ENCODE assay signal across 2 cellular contexts in the genomic region with DNA sequence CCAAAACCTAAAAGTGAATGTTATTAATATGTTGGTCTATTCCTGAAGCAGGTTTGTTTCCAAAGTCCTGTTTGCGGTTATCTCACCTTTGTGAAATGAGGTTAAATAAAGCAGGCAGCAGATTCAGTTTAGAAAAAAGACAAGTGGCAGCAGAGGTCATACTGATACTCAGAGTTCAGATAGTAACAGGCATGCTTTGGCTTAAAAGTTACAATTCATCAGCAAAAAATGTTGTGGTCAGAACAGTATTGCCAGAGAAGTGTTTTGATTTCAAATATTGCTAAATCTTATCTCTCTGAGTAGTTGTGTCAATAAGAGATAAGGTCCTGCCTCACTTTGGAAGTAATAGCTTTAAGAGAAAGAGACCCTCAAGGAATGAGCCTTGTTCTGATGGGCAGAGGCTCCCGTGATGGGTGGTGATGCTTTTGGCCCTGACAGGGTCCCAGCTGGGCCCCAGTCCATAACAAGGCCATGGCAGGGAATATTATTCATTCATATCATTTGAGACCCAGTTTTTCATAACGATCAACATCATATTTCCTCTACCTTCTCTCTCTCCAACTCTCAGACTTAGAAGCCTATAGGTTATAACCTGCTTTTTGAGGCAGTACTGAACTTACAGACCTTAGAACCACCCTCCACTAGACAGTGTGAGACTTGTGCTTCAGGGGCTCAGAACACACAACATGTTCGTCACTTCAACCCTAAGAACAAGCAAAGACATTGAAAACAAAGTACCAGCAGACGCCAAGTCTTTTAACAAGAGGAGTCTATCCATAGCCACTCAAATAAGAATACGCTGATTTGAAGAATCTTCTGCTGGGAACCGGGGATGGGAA.
TF ChIP-seq lines count a peak whose summit lies in the region.

No MANE protein-coding gene starts in this region.

TF ChIP-seq in liver, 16 proteins besides CTCF, POLR2A, EP300 and RAD21 (continued from another document):
- TF ChIP-seq, protein P1, sequence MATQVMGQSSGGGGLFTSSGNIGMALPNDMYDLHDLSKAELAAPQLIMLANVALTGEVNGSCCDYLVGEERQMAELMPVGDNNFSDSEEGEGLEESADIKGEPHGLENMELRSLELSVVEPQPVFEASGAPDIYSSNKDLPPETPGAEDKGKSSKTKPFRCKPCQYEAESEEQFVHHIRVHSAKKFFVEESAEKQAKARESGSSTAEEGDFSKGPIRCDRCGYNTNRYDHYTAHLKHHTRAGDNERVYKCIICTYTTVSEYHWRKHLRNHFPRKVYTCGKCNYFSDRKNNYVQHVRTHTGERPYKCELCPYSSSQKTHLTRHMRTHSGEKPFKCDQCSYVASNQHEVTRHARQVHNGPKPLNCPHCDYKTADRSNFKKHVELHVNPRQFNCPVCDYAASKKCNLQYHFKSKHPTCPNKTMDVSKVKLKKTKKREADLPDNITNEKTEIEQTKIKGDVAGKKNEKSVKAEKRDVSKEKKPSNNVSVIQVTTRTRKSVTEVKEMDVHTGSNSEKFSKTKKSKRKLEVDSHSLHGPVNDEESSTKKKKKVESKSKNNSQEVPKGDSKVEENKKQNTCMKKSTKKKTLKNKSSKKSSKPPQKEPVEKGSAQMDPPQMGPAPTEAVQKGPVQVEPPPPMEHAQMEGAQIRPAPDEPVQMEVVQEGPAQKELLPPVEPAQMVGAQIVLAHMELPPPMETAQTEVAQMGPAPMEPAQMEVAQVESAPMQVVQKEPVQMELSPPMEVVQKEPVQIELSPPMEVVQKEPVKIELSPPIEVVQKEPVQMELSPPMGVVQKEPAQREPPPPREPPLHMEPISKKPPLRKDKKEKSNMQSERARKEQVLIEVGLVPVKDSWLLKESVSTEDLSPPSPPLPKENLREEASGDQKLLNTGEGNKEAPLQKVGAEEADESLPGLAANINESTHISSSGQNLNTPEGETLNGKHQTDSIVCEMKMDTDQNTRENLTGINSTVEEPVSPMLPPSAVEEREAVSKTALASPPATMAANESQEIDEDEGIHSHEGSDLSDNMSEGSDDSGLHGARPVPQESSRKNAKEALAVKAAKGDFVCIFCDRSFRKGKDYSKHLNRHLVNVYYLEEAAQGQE (IDR thresholded peaks at IDR 0.05), result peak; percentile 75
- TF ChIP-seq JUND (IDR thresholded peaks at IDR 0.05) (peak; percentile 83 to 93), HNF4A (conservative IDR thresholded peaks at IDR 0.05) (peak; percentile 88 to 93), FOXA1 (IDR thresholded peaks at IDR 0.05) (no peak), SP1 (IDR thresholded peaks at IDR 0.05) (peak; percentile 88), YY1 (IDR thresholded peaks at IDR 0.05) (peak; percentile 78), GABPA (IDR thresholded peaks at IDR 0.05 in 1 of 2, conservative IDR thresholded peaks at IDR 0.05 in 1 of 2) (peak in 1 of 2 donors; percentile 10), FOXA2 (IDR thresholded peaks at IDR 0.05) (peak; percentile 96), RXRA (IDR thresholded peaks at IDR 0.05) (peak; percentile 93 to 98), NR2F2 (IDR thresholded peaks at IDR 0.05) (peak; percentile 88)
- TF ChIP-seq, protein P2, sequence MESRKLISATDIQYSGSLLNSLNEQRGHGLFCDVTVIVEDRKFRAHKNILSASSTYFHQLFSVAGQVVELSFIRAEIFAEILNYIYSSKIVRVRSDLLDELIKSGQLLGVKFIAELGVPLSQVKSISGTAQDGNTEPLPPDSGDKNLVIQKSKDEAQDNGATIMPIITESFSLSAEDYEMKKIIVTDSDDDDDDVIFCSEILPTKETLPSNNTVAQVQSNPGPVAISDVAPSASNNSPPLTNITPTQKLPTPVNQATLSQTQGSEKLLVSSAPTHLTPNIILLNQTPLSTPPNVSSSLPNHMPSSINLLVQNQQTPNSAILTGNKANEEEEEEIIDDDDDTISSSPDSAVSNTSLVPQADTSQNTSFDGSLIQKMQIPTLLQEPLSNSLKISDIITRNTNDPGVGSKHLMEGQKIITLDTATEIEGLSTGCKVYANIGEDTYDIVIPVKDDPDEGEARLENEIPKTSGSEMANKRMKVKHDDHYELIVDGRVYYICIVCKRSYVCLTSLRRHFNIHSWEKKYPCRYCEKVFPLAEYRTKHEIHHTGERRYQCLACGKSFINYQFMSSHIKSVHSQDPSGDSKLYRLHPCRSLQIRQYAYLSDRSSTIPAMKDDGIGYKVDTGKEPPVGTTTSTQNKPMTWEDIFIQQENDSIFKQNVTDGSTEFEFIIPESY (IDR thresholded peaks at IDR 0.05), result peak; percentile 93

TF ChIP-seq in GM23338, 12 proteins besides CTCF, POLR2A, EP300 and RAD21 (continued from another document):
- TF ChIP-seq, protein P3, sequence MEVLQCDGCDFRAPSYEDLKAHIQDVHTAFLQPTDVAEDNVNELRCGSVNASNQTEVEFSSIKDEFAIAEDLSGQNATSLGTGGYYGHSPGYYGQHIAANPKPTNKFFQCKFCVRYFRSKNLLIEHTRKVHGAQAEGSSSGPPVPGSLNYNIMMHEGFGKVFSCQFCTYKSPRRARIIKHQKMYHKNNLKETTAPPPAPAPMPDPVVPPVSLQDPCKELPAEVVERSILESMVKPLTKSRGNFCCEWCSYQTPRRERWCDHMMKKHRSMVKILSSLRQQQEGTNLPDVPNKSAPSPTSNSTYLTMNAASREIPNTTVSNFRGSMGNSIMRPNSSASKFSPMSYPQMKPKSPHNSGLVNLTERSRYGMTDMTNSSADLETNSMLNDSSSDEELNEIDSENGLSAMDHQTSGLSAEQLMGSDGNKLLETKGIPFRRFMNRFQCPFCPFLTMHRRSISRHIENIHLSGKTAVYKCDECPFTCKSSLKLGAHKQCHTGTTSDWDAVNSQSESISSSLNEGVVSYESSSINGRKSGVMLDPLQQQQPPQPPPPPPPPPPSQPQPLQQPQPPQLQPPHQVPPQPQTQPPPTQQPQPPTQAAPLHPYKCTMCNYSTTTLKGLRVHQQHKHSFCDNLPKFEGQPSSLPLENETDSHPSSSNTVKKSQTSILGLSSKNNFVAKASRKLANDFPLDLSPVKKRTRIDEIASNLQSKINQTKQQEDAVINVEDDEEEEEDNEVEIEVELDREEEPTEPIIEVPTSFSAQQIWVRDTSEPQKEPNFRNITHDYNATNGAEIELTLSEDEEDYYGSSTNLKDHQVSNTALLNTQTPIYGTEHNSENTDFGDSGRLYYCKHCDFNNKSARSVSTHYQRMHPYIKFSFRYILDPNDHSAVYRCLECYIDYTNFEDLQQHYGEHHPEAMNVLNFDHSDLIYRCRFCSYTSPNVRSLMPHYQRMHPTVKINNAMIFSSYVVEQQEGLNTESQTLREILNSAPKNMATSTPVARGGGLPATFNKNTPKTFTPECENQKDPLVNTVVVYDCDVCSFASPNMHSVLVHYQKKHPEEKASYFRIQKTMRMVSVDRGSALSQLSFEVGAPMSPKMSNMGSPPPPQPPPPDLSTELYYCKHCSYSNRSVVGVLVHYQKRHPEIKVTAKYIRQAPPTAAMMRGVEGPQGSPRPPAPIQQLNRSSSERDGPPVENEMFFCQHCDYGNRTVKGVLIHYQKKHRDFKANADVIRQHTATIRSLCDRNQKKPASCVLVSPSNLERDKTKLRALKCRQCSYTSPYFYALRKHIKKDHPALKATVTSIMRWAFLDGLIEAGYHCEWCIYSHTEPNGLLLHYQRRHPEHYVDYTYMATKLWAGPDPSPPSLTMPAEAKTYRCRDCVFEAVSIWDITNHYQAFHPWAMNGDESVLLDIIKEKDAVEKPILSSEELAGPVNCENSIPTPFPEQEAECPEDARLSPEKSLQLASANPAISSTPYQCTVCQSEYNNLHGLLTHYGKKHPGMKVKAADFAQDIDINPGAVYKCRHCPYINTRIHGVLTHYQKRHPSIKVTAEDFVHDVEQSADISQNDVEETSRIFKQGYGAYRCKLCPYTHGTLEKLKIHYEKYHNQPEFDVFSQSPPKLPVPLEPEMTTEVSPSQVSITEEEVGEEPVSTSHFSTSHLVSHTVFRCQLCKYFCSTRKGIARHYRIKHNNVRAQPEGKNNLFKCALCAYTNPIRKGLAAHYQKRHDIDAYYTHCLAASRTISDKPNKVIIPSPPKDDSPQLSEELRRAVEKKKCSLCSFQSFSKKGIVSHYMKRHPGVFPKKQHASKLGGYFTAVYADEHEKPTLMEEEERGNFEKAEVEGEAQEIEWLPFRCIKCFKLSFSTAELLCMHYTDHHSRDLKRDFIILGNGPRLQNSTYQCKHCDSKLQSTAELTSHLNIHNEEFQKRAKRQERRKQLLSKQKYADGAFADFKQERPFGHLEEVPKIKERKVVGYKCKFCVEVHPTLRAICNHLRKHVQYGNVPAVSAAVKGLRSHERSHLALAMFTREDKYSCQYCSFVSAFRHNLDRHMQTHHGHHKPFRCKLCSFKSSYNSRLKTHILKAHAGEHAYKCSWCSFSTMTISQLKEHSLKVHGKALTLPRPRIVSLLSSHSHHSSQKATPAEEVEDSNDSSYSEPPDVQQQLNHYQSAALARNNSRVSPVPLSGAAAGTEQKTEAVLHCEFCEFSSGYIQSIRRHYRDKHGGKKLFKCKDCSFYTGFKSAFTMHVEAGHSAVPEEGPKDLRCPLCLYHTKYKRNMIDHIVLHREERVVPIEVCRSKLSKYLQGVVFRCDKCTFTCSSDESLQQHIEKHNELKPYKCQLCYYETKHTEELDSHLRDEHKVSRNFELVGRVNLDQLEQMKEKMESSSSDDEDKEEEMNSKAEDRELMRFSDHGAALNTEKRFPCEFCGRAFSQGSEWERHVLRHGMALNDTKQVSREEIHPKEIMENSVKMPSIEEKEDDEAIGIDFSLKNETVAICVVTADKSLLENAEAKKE (CRISPR knock-in tag; IDR thresholded peaks at IDR 0.05), result no peak
- TF ChIP-seq ZNF114 (CRISPR knock-in tag; IDR thresholded peaks at IDR 0.05) (no peak), CREB1 (CRISPR knock-in tag; IDR thresholded peaks at IDR 0.05; ENCODE audit: low read depth) (no peak), POLR2AphosphoS5 (IDR thresholded peaks at IDR 0.05; ENCODE audit: low read depth) (no peak), EZH2phosphoT487 (IDR thresholded peaks at IDR 0.05; ENCODE audit: unreplicated experiment) (no peak), ZNF331 (CRISPR knock-in tag; IDR thresholded peaks at IDR 0.05; ENCODE audit: low read depth) (no peak), EZH2 (IDR thresholded peaks at IDR 0.05; ENCODE audit: low read depth, unreplicated experiment) (no peak)
- TF ChIP-seq, protein P1 (IDR thresholded peaks at IDR 0.05; ENCODE audit: unreplicated experiment), result no peak
- TF ChIP-seq, protein P4, sequence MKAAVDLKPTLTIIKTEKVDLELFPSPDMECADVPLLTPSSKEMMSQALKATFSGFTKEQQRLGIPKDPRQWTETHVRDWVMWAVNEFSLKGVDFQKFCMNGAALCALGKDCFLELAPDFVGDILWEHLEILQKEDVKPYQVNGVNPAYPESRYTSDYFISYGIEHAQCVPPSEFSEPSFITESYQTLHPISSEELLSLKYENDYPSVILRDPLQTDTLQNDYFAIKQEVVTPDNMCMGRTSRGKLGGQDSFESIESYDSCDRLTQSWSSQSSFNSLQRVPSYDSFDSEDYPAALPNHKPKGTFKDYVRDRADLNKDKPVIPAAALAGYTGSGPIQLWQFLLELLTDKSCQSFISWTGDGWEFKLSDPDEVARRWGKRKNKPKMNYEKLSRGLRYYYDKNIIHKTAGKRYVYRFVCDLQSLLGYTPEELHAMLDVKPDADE (IDR thresholded peaks at IDR 0.05), result no peak
